ENCODE assay signal across 17 cellular contexts in the genomic region with DNA sequence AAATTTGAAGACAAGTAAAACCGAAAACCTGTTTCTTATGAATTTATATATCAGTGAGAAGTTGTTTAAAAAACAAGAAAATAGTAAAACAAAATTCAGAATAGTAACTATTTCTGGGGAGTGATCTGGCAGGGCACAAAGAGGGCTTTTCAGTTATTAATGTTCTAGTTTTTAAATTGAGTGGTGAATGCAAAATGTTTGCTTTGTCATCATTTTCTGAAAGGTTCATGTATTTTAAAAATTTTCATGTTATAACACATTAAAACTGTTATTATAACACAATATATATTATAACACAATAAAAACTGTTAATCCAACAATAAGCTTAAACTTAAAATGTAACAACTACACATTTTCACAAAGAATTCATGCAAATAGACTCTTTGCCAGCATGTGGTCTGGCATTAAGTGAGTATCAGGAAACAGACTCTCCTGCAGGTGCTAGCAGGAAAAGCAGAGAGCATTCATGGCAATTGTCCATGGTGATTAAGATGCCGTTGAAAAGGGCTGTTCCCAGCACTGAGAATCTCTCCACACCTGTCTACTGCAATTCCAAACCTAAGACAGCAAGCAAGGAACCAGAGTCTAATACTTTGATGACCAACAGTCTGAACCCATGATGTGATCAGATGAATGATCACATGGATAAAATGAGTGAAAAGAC.
DNase-seq lines count a peak whose midpoint lies in the region; TF ChIP-seq lines count a peak whose summit lies in the region.
"Had no signal": no experiment of that assay in that cellular context is flagged by ENCODE, and none has a peak within 500 bp of the region (broad histone marks: within the 10 kb centered on the region; RNA-seq: fewer than 3 reads in every experiment).

No MANE protein-coding gene starts in this region.

- H3K4me3 ChIP-seq in dorsolateral prefrontal cortex (no peak overlapping the region), foreskin fibroblast (ENCODE audit: low read depth in 1 of 2, low read length in 2 of 2) (no peak overlapping the region)
- H3K4me3 ChIP-seq: stomach had no signal

- intact Hi-C loops in dorsolateral prefrontal cortex (cut with DNase I) = no loop called here

- H3K27ac ChIP-seq in dorsolateral prefrontal cortex = no peak overlapping the region
- H3K27ac ChIP-seq: foreskin keratinocyte, stomach had no signal

- peaks cover 0 to 9% (median 0%) of the 10 kb centered on the region in 45 donors for H3K27me3 ChIP-seq in dorsolateral prefrontal cortex
- H3K27me3 ChIP-seq: foreskin keratinocyte, stomach had no signal

- TF ChIP-seq CTCF in dorsolateral prefrontal cortex (IDR thresholded peaks at IDR 0.05 in 54 of 56, conservative IDR thresholded peaks at IDR 0.05 in 2 of 56; ENCODE audit: low read depth in 1 of 56, partially characterized antibody in 56 of 56) (no peak), foreskin fibroblast (IDR thresholded peaks at IDR 0.05; ENCODE audit: low read depth, low read length) (no peak)

- DNase-seq in DMS53 treated with DMSO at 0.1 percent for 48 hours (lab: John Stamatoyannopoulos, UW; ENCODE audit: unreplicated experiment) = peak; percentile 25
- DNase-seq in M059J (ENCODE audit: low read depth) = peak; percentile 6
- peak; percentile 35 for DNase-seq in NCI-H748 treated with DMSO at 0.1 percent for 48 hours (lab: John Stamatoyannopoulos, UW)
- peak; percentile 35 for DNase-seq in iPS DF 19.7 (ENCODE audit: low read depth, low spot score)
- no peak for DNase-seq in dorsolateral prefrontal cortex
- no peak for DNase-seq in foreskin fibroblast
- DNase-seq in AML-193 (lab: John Stamatoyannopoulos, UW) = no peak
- DNase-seq: activated CD4-positive, alpha-beta T cell treated with anti-CD3 and anti-CD28 coated beads, Interleukin-2, amount 10 ng/mL, durations not matched to agents 7 days and 5 days; activated CD8-positive, alpha-beta memory T cell treated with anti-CD3 and anti-CD28 coated beads, Interleukin-2, amount 50 U/mL, for 4 hours; dermis blood vessel endothelial cell; foreskin keratinocyte; GF-D8; left colon; MM.1S; stimulated activated CD4-positive, alpha-beta T cell treated with anti-CD3 and anti-CD28 coated beads, Interleukin-2, amount 100 ng/mL, for 48 hours; stomach; T-cell had no signal

Comparison
In these comparisons a context has a peak if more than half of its experiments do, and no peak if none do; other contexts are left out.
1. DNase-seq: peak in DMS53 treated with DMSO at 0.1 percent for 48 hours (single experiment), M059J (single experiment), NCI-H748 treated with DMSO at 0.1 percent for 48 hours (single experiment) and iPS DF 19.7 (single experiment); none in dorsolateral prefrontal cortex (0 of 10), foreskin fibroblast (0 of 2) and AML-193 (0 of 2).